ENCODE assay signal across 2 cellular contexts in genomic region chrX:43679778-43680177, GRCh38.
TF ChIP-seq lines count a peak whose summit lies in the region.

No MANE protein-coding gene starts in this region.

TF ChIP-seq in SK-N-SH treated with all-trans-retinoic acid at 6 μM for 48 hours, 23 proteins besides CTCF, POLR2A, EP300 and RAD21 (continued from another document):
- TF ChIP-seq TSHZ2 (CRISPR knock-in tag; IDR thresholded peaks at IDR 0.05) (no peak), CREB5 (CRISPR knock-in tag; IDR thresholded peaks at IDR 0.05; ENCODE audit: low read depth) (no peak), ZNF8 (CRISPR knock-in tag; IDR thresholded peaks at IDR 0.05) (no peak), ISL1 (CRISPR knock-in tag; IDR thresholded peaks at IDR 0.05) (peak; percentile 24; the same call in 1 of the 2 replicates), BACH2 (CRISPR knock-in tag; IDR thresholded peaks at IDR 0.05; ENCODE audit: borderline replicate concordance) (no peak)

TF ChIP-seq in SK-N-SH, 30 proteins besides CTCF, POLR2A, EP300 and RAD21 (continued from another document):
- TF ChIP-seq PBX3 (IDR thresholded peaks at IDR 0.05), result no peak
- no peak for TF ChIP-seq TAF1 (IDR thresholded peaks at IDR 0.05; ENCODE audit: borderline replicate concordance, low read depth, low read length)
- no peak for TF ChIP-seq NFIC (IDR thresholded peaks at IDR 0.05; ENCODE audit: borderline replicate concordance)
- no peak for TF ChIP-seq RCOR1 (IDR thresholded peaks at IDR 0.05; ENCODE audit: low read length)
- no peak for TF ChIP-seq EZH2phosphoT487 (IDR thresholded peaks at IDR 0.05; ENCODE audit: borderline replicate concordance, low read depth)
- no peak for TF ChIP-seq GABPA (IDR thresholded peaks at IDR 0.05; ENCODE audit: low read depth)
- no peak for TF ChIP-seq TEAD4 (IDR thresholded peaks at IDR 0.05; ENCODE audit: borderline replicate concordance, insufficient read depth)
TF ChIP-seq in SK-N-SH: peak in this region for 0.
